25 cellular contexts compared by ENCODE assay signal in genomic region chr2:146814971-146815370, GRCh38.
"Had no signal": no experiment of that assay in that cellular context is flagged by ENCODE, and none has a peak within 500 bp of the region (broad histone marks: within the 10 kb centered on the region; RNA-seq: fewer than 3 reads in every experiment).

No MANE protein-coding gene starts in this region.

- H3K27ac ChIP-seq: ascending aorta, coronary artery, hepatocyte, lower lobe of right lung, spleen, thoracic aorta, upper lobe of left lung, WERI-Rb-1 had no signal

- H3K4me3 ChIP-seq: ascending aorta, coronary artery, hepatocyte, lower lobe of right lung, spleen, thoracic aorta, upper lobe of left lung had no signal

- DNase-seq: activated CD4-positive, alpha-beta T cell treated with anti-CD3 and anti-CD28 coated beads, Interleukin-2, amount 10 ng/mL, durations not matched to agents 7 days and 5 days; activated CD4-positive, CD25-positive, alpha-beta regulatory T cell treated with anti-CD3 and anti-CD28 coated beads, Interleukin-2, amount 50 U/mL, for 72 hours; activated CD8-positive, alpha-beta T cell treated with anti-CD3 and anti-CD28 coated beads, Interleukin-2, amount 10 ng/mL, durations not matched to agents 7 days and 5 days; activated gamma-delta T cell treated with Interleukin-2 at 50 U/mL for 16 hours; activated T-cell treated with anti-CD3 and anti-CD28 coated beads, Interleukin-2, amount 50 U/mL, for 1 hour; cerebellar nuclear complex; glutamatergic neuron; lower lobe of right lung; naive thymus-derived CD4-positive, alpha-beta T cell; occipital lobe; spleen; stimulated activated CD4-positive, alpha-beta T cell treated with anti-CD3 and anti-CD28 coated beads, Interleukin-4, amount 100 ng/mL, for 1 hour; stimulated activated naive CD4-positive, alpha-beta T cell; T-helper 1 cell; upper lobe of left lung; WERI-Rb-1 had no signal

- H3K36me3 Mint-ChIP-seq: activated naive CD4-positive, alpha-beta T cell treated with anti-CD3 and anti-CD28 coated beads, Interleukin-2, amount 50 U/mL, for 24 hours; naive thymus-derived CD4-positive, alpha-beta T cell had no signal

- H3K4me1 Mint-ChIP-seq: activated CD4-positive, alpha-beta T cell treated with anti-CD3 and anti-CD28 coated beads, Interleukin-2, amount 10 ng/mL, durations not matched to agents 7 days and 5 days; activated naive CD4-positive, alpha-beta T cell treated with anti-CD3 and anti-CD28 coated beads, Interleukin-2, amount 50 U/mL, for 24 hours; naive thymus-derived CD4-positive, alpha-beta T cell; neural crest cell had no signal

- H3K27ac Mint-ChIP-seq: activated CD4-positive, alpha-beta T cell treated with anti-CD3 and anti-CD28 coated beads, Interleukin-2, amount 10 ng/mL, durations not matched to agents 7 days and 5 days; activated CD8-positive, alpha-beta T cell treated with anti-CD3 and anti-CD28 coated beads, Interleukin-2, amount 10 ng/mL, durations not matched to agents 7 days and 5 days; activated naive CD4-positive, alpha-beta T cell treated with anti-CD3 and anti-CD28 coated beads, Interleukin-2, amount 50 U/mL, for 24 hours; naive thymus-derived CD4-positive, alpha-beta T cell had no signal

- H2AFZ ChIP-seq: hepatocyte had no signal

- FAIRE-seq: frontal cortex, TTC549 had no signal

- H3K4me1 ChIP-seq: ascending aorta, lower lobe of right lung, spleen, upper lobe of left lung had no signal

- H3K4me3 Mint-ChIP-seq: activated CD4-positive, alpha-beta T cell treated with anti-CD3 and anti-CD28 coated beads, Interleukin-2, amount 10 ng/mL, durations not matched to agents 7 days and 5 days; activated CD8-positive, alpha-beta T cell treated with anti-CD3 and anti-CD28 coated beads, Interleukin-2, amount 10 ng/mL, durations not matched to agents 7 days and 5 days; activated naive CD4-positive, alpha-beta T cell treated with anti-CD3 and anti-CD28 coated beads, Interleukin-2, amount 50 U/mL, for 24 hours; naive thymus-derived CD4-positive, alpha-beta T cell; neural crest cell had no signal

- H3K9me3 ChIP-seq: lower lobe of right lung, thoracic aorta had no signal

- H3K79me2 ChIP-seq: hepatocyte had no signal

- H3K4me2 ChIP-seq: hepatocyte had no signal

- H3K36me3 ChIP-seq: ascending aorta, lower lobe of right lung, spleen, thoracic aorta, upper lobe of left lung, WERI-Rb-1 had no signal

- ATAC-seq: activated CD8-positive, alpha-beta T cell treated with anti-CD3 and anti-CD28 coated beads, Interleukin-2, amount 10 ng/mL, durations not matched to agents 7 days and 5 days; left lobe of liver; lower lobe of right lung; naive thymus-derived CD4-positive, alpha-beta T cell had no signal

- H3K27me3 ChIP-seq: ascending aorta, hepatocyte, spleen, upper lobe of left lung had no signal

- H3K27me3 Mint-ChIP-seq: activated CD4-positive, alpha-beta T cell treated with anti-CD3 and anti-CD28 coated beads, Interleukin-2, amount 10 ng/mL, durations not matched to agents 7 days and 5 days; activated naive CD4-positive, alpha-beta T cell treated with anti-CD3 and anti-CD28 coated beads, Interleukin-2, amount 50 U/mL, for 24 hours; naive thymus-derived CD4-positive, alpha-beta T cell had no signal
